In genomic region chr18:38329145-38329544, GRCh38 we compare ENCODE assay signal across 6 cellular contexts.
"Had no signal": no experiment of that assay in that cellular context is flagged by ENCODE, and none has a peak within 500 bp of the region (broad histone marks: within the 10 kb centered on the region; RNA-seq: fewer than 3 reads in every experiment).

No MANE protein-coding gene starts in this region.

- H3K4me3 Mint-ChIP-seq: IgD-negative memory B cell had no signal

- ATAC-seq: HepG2, K562 had no signal

- DNase-seq: IMR-90, KBM-7 had no signal

- H3K27ac ChIP-seq: HL-60 had no signal

- H3K36me3 Mint-ChIP-seq: IgD-negative memory B cell had no signal

- H3K27ac Mint-ChIP-seq: IgD-negative memory B cell had no signal

- H3K4me3 ChIP-seq: K562 had no signal

- H3K27me3 Mint-ChIP-seq: IgD-negative memory B cell had no signal

- H3K4me1 Mint-ChIP-seq: IgD-negative memory B cell had no signal
